Comparison of ENCODE assay signal across 8 cellular contexts in the genomic region with DNA sequence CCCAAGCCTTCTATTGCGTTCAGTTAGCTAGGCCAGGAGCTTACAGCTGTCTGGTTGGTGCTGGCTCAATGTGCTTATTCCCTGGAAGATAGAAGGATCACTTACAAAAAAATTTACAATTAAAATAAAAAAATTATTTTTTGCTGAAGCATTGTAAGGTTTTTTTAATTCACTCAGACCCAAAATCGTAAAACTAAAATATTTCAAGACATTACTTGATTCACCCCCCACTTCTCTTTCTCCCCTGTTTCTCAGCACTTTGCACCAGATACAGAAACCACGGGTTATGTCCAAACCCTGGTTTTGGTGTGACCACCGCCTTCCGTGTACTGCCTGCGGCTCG. TPM values are rescaled to one million over a fixed set of nuclear protein-coding genes. Genes with fewer than 3 reads are reported as not detected.
DNase-seq lines count a peak whose midpoint lies in the region; ATAC-seq, FAIRE-seq and TF ChIP-seq lines count a peak whose summit lies in the region.

No MANE protein-coding gene starts in this region.

- WGBS in mesendoderm (ENCODE audit: extremely low coverage, insufficient coverage, low lambda C conversion rate): no CpG with 5 or more reads among the region's 7 CpGs

- no peaks in the 10 kb centered on the region for H3K79me1 ChIP-seq in mesendoderm (ENCODE audit: low read length)

- no peak for FAIRE-seq in urothelium cell line (lab: Jason Lieb, UNC)

- peaks cover 0 to 1% of the 10 kb centered on the region in 2 donors for H3K9me3 Mint-ChIP-seq in activated T-cell treated with anti-CD3 and anti-CD28 coated beads, Interleukin-2, amount 50 U/mL, for 72 hours
- no peaks in the 10 kb centered on the region for H3K9me3 Mint-ChIP-seq in activated T-cell treated with anti-CD3 and anti-CD28 coated beads, Interleukin-2, amount 50 U/mL, for 4 hours
- H3K9me3 Mint-ChIP-seq in chondrocyte (ENCODE audit: low read depth): peaks cover 9% of the 10 kb centered on the region

- no peak overlapping the region for H2BK5ac ChIP-seq in mesendoderm (ENCODE audit: low read length)

- no peak overlapping the region for H3K23ac ChIP-seq in mesendoderm (ENCODE audit: low read length)

- no peaks in the 10 kb centered on the region for H3K4me1 Mint-ChIP-seq in activated T-cell treated with anti-CD3 and anti-CD28 coated beads, Interleukin-2, amount 50 U/mL, for 72 hours (ENCODE audit: low read depth)
- H3K4me1 Mint-ChIP-seq in activated T-cell treated with anti-CD3 and anti-CD28 coated beads, Interleukin-2, amount 50 U/mL, for 4 hours (ENCODE audit: low read depth): peaks cover 1% of the 10 kb centered on the region
- peaks cover 40% of the 10 kb centered on the region for H3K4me1 Mint-ChIP-seq in chondrocyte (ENCODE audit: low read depth)

- no peaks in the 10 kb centered on the region for H3K36me3 ChIP-seq in mesendoderm (ENCODE audit: control insufficient read depth, insufficient read depth, low read length)
- no peaks in the 10 kb centered on the region for H3K36me3 ChIP-seq in tibial artery

- H3K4me3 ChIP-seq in mesendoderm (ENCODE audit: low read length) (peak overlapping the region; percentile 57), tibial artery (peak overlapping the region; percentile 81 to 83)

- H3K27me3 ChIP-seq in mesendoderm (ENCODE audit: insufficient read depth, low read length, poor library complexity): no peaks in the 10 kb centered on the region
- no peaks in the 10 kb centered on the region for H3K27me3 ChIP-seq in tibial artery

- H3K56ac ChIP-seq in mesendoderm (ENCODE audit: low read length): peak overlapping the region; percentile 88

- H3K79me2 ChIP-seq in mesendoderm (ENCODE audit: control insufficient read depth, insufficient read depth, low read length): peaks cover 6% of the 10 kb centered on the region

- no peak overlapping the region for H3K27ac Mint-ChIP-seq in activated T-cell treated with anti-CD3 and anti-CD28 coated beads, Interleukin-2, amount 50 U/mL, for 72 hours
- H3K27ac Mint-ChIP-seq in chondrocyte (ENCODE audit: unreplicated experiment): peak overlapping the region; percentile 97

- no peak overlapping the region for H2BK120ac ChIP-seq in mesendoderm (ENCODE audit: low read depth, low read length)

- intact Hi-C loops in tibial artery (cut with DNase I; ENCODE audit: low total_unique reads): loop anchor here (5.0 to 10.0 kb wide), 2 partner anchors 41 to 291 kb away; no protein-coding TSS in a partner anchor

- H4K8ac ChIP-seq in mesendoderm (ENCODE audit: low read depth, low read length): no peak overlapping the region

- no peak overlapping the region for H3K4ac ChIP-seq in mesendoderm (ENCODE audit: low read depth, low read length)

- TF ChIP-seq CTCF in chondrocyte (IDR thresholded peaks at IDR 0.05): no peak
- peak in 1 of 2 experiments; percentile 5 for TF ChIP-seq CTCF in tibial artery (IDR thresholded peaks at IDR 0.05)

- peak overlapping the region; percentile 97 for H3K18ac ChIP-seq in mesendoderm (ENCODE audit: low read length)

- peaks cover 3 to 6% of the 10 kb centered on the region in 2 donors for H3K36me3 Mint-ChIP-seq in activated T-cell treated with anti-CD3 and anti-CD28 coated beads, Interleukin-2, amount 50 U/mL, for 72 hours (ENCODE audit: insufficient read depth in 2 of 2)
- H3K36me3 Mint-ChIP-seq in activated T-cell treated with anti-CD3 and anti-CD28 coated beads, Interleukin-2, amount 50 U/mL, for 4 hours (ENCODE audit: insufficient read depth): no peaks in the 10 kb centered on the region
- H3K36me3 Mint-ChIP-seq in chondrocyte (ENCODE audit: low read depth): peaks cover 3% of the 10 kb centered on the region

- no peak overlapping the region for H4K5ac ChIP-seq in mesendoderm (ENCODE audit: low read length)

- H3K4me2 ChIP-seq in mesendoderm (ENCODE audit: low read length): peak overlapping the region; percentile 83

- no peaks in the 10 kb centered on the region for H3K9me3 ChIP-seq in tibial artery

- peaks cover 2% of the 10 kb centered on the region for H3K4me1 ChIP-seq in mesendoderm (ENCODE audit: control insufficient read depth, low read depth, low read length)
- peaks cover 0 to 31% (median 11%) of the 10 kb centered on the region in 4 donors for H3K4me1 ChIP-seq in tibial artery

- peak overlapping the region; percentile 83 for H3K9ac ChIP-seq in mesendoderm (ENCODE audit: low read length)

- DNase-seq in activated T-cell treated with anti-CD3 and anti-CD28 coated beads, Interleukin-2, amount 50 U/mL, for 72 hours: no peak
- no peak for DNase-seq in activated T-cell treated with anti-CD3 and anti-CD28 coated beads, Interleukin-2, amount 50 U/mL, for 4 hours
- DNase-seq in chondrocyte (ENCODE audit: low spot score) (no peak), mesendoderm (no peak), tibial artery (no peak), urothelium cell line (ENCODE audit: low spot score) (no peak), T-helper 1 cell (no peak), cerebellar nuclear complex (lab: John Stamatoyannopoulos, UW) (no peak)

- no peak overlapping the region for H2BK15ac ChIP-seq in mesendoderm (replicated peaks; ENCODE audit: low read depth)

- ATAC-seq in activated T-cell treated with anti-CD3 and anti-CD28 coated beads, Interleukin-2, amount 50 U/mL, for 72 hours (replicated peaks in 1 of 2): no peak
- ATAC-seq in activated T-cell treated with anti-CD3 and anti-CD28 coated beads, Interleukin-2, amount 50 U/mL, for 4 hours: no peak

- H2AK5ac ChIP-seq in mesendoderm (ENCODE audit: low read length): no peak overlapping the region

- H3K27ac ChIP-seq in mesendoderm (ENCODE audit: low read depth, low read length) (peak overlapping the region; percentile 59), tibial artery (peak overlapping the region; percentile 87 to 99)

- H3K27me3 Mint-ChIP-seq in activated T-cell treated with anti-CD3 and anti-CD28 coated beads, Interleukin-2, amount 50 U/mL, for 72 hours (ENCODE audit: low read depth): peaks cover 54% of the 10 kb centered on the region
- peaks cover 39% of the 10 kb centered on the region for H3K27me3 Mint-ChIP-seq in activated T-cell treated with anti-CD3 and anti-CD28 coated beads, Interleukin-2, amount 50 U/mL, for 4 hours (ENCODE audit: low read depth)
- no peaks in the 10 kb centered on the region for H3K27me3 Mint-ChIP-seq in chondrocyte (ENCODE audit: low read depth)

- H3K4me3 Mint-ChIP-seq in activated T-cell treated with anti-CD3 and anti-CD28 coated beads, Interleukin-2, amount 50 U/mL, for 72 hours: peak overlapping the region; percentile 62 to 70
- no peak overlapping the region for H3K4me3 Mint-ChIP-seq in activated T-cell treated with anti-CD3 and anti-CD28 coated beads, Interleukin-2, amount 50 U/mL, for 4 hours
- peak overlapping the region; percentile 88 for H3K4me3 Mint-ChIP-seq in chondrocyte (ENCODE audit: unreplicated experiment)

RNA-seq across cellular contexts. Expression of a gene that starts 0.9 kb away (rescaled TPM):
- total RNA-seq in activated T-cell treated with anti-CD3 and anti-CD28 coated beads, Interleukin-2, amount 50 U/mL, for 72 hours: 10 to 100 TPM in 1 of 2 donors, 1 to 10 TPM in 1; 6.3 to 21.3 TPM
- 1 to 10 TPM; 1.5 to 3.5 (median 2.3) TPM for total RNA-seq in activated T-cell treated with anti-CD3 and anti-CD28 coated beads, Interleukin-2, amount 50 U/mL, for 4 hours
- total RNA-seq in chondrocyte: 116 to 142 TPM (median 131 TPM) in 3 replicates
- polyA plus RNA-seq in mesendoderm (2013, experiment 1 of 2): 11.5 TPM
- 10.8 TPM for polyA plus RNA-seq in mesendoderm (2013, experiment 2 of 2)
